Comparison of ENCODE assay signal across 1 cellular context in the genomic region with DNA sequence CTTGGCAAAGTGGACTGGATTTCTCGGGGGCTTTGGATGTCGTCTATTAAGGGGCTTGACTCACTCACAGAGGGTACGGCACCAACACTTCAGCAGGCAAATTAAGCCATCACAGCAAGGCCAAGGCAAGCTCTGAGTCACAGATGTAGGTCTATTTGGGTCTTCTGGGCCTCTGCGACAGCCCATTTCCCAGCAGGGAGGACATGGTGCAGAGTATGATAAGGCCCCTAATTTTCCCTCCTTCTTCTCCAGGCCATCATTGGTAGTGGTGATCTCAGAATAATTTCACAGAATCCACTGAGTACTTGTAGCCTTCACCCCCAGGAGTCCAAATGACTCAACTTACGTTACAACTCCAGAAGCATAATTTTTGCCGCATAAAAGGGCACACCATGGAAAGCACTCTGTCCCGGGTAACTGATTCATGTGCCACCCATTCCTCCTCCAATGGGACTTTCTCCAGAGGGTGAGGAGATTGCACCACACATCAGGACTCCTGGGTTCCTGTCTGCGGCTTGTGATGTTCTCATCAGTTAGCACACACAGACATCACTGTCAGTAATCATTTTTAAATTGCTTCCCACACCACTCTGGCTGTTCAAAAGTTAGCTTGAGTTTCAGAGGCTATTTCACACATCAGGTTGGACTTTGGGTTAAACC.
TF ChIP-seq lines count a peak whose summit lies in the region.

No MANE protein-coding gene starts in this region.

TF ChIP-seq in GM23338, 12 proteins besides CTCF, POLR2A, EP300 and RAD21 (continued from another document):
- TF ChIP-seq, protein P1, sequence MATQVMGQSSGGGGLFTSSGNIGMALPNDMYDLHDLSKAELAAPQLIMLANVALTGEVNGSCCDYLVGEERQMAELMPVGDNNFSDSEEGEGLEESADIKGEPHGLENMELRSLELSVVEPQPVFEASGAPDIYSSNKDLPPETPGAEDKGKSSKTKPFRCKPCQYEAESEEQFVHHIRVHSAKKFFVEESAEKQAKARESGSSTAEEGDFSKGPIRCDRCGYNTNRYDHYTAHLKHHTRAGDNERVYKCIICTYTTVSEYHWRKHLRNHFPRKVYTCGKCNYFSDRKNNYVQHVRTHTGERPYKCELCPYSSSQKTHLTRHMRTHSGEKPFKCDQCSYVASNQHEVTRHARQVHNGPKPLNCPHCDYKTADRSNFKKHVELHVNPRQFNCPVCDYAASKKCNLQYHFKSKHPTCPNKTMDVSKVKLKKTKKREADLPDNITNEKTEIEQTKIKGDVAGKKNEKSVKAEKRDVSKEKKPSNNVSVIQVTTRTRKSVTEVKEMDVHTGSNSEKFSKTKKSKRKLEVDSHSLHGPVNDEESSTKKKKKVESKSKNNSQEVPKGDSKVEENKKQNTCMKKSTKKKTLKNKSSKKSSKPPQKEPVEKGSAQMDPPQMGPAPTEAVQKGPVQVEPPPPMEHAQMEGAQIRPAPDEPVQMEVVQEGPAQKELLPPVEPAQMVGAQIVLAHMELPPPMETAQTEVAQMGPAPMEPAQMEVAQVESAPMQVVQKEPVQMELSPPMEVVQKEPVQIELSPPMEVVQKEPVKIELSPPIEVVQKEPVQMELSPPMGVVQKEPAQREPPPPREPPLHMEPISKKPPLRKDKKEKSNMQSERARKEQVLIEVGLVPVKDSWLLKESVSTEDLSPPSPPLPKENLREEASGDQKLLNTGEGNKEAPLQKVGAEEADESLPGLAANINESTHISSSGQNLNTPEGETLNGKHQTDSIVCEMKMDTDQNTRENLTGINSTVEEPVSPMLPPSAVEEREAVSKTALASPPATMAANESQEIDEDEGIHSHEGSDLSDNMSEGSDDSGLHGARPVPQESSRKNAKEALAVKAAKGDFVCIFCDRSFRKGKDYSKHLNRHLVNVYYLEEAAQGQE (IDR thresholded peaks at IDR 0.05; ENCODE audit: unreplicated experiment) = no peak
- no peak for TF ChIP-seq CREB1 (CRISPR knock-in tag; IDR thresholded peaks at IDR 0.05; ENCODE audit: low read depth)
- TF ChIP-seq STAT1 (IDR thresholded peaks at IDR 0.05; ENCODE audit: unreplicated experiment) = no peak
- no peak for TF ChIP-seq EZH2 (IDR thresholded peaks at IDR 0.05; ENCODE audit: low read depth, unreplicated experiment)
- no peak for TF ChIP-seq NANOG (IDR thresholded peaks at IDR 0.05; ENCODE audit: borderline replicate concordance)
- TF ChIP-seq, protein P2, sequence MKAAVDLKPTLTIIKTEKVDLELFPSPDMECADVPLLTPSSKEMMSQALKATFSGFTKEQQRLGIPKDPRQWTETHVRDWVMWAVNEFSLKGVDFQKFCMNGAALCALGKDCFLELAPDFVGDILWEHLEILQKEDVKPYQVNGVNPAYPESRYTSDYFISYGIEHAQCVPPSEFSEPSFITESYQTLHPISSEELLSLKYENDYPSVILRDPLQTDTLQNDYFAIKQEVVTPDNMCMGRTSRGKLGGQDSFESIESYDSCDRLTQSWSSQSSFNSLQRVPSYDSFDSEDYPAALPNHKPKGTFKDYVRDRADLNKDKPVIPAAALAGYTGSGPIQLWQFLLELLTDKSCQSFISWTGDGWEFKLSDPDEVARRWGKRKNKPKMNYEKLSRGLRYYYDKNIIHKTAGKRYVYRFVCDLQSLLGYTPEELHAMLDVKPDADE (IDR thresholded peaks at IDR 0.05) = no peak
- TF ChIP-seq, protein P3, sequence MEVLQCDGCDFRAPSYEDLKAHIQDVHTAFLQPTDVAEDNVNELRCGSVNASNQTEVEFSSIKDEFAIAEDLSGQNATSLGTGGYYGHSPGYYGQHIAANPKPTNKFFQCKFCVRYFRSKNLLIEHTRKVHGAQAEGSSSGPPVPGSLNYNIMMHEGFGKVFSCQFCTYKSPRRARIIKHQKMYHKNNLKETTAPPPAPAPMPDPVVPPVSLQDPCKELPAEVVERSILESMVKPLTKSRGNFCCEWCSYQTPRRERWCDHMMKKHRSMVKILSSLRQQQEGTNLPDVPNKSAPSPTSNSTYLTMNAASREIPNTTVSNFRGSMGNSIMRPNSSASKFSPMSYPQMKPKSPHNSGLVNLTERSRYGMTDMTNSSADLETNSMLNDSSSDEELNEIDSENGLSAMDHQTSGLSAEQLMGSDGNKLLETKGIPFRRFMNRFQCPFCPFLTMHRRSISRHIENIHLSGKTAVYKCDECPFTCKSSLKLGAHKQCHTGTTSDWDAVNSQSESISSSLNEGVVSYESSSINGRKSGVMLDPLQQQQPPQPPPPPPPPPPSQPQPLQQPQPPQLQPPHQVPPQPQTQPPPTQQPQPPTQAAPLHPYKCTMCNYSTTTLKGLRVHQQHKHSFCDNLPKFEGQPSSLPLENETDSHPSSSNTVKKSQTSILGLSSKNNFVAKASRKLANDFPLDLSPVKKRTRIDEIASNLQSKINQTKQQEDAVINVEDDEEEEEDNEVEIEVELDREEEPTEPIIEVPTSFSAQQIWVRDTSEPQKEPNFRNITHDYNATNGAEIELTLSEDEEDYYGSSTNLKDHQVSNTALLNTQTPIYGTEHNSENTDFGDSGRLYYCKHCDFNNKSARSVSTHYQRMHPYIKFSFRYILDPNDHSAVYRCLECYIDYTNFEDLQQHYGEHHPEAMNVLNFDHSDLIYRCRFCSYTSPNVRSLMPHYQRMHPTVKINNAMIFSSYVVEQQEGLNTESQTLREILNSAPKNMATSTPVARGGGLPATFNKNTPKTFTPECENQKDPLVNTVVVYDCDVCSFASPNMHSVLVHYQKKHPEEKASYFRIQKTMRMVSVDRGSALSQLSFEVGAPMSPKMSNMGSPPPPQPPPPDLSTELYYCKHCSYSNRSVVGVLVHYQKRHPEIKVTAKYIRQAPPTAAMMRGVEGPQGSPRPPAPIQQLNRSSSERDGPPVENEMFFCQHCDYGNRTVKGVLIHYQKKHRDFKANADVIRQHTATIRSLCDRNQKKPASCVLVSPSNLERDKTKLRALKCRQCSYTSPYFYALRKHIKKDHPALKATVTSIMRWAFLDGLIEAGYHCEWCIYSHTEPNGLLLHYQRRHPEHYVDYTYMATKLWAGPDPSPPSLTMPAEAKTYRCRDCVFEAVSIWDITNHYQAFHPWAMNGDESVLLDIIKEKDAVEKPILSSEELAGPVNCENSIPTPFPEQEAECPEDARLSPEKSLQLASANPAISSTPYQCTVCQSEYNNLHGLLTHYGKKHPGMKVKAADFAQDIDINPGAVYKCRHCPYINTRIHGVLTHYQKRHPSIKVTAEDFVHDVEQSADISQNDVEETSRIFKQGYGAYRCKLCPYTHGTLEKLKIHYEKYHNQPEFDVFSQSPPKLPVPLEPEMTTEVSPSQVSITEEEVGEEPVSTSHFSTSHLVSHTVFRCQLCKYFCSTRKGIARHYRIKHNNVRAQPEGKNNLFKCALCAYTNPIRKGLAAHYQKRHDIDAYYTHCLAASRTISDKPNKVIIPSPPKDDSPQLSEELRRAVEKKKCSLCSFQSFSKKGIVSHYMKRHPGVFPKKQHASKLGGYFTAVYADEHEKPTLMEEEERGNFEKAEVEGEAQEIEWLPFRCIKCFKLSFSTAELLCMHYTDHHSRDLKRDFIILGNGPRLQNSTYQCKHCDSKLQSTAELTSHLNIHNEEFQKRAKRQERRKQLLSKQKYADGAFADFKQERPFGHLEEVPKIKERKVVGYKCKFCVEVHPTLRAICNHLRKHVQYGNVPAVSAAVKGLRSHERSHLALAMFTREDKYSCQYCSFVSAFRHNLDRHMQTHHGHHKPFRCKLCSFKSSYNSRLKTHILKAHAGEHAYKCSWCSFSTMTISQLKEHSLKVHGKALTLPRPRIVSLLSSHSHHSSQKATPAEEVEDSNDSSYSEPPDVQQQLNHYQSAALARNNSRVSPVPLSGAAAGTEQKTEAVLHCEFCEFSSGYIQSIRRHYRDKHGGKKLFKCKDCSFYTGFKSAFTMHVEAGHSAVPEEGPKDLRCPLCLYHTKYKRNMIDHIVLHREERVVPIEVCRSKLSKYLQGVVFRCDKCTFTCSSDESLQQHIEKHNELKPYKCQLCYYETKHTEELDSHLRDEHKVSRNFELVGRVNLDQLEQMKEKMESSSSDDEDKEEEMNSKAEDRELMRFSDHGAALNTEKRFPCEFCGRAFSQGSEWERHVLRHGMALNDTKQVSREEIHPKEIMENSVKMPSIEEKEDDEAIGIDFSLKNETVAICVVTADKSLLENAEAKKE (CRISPR knock-in tag; IDR thresholded peaks at IDR 0.05) = no peak
